ENCODE assay signal across 8 cellular contexts in the genomic region with DNA sequence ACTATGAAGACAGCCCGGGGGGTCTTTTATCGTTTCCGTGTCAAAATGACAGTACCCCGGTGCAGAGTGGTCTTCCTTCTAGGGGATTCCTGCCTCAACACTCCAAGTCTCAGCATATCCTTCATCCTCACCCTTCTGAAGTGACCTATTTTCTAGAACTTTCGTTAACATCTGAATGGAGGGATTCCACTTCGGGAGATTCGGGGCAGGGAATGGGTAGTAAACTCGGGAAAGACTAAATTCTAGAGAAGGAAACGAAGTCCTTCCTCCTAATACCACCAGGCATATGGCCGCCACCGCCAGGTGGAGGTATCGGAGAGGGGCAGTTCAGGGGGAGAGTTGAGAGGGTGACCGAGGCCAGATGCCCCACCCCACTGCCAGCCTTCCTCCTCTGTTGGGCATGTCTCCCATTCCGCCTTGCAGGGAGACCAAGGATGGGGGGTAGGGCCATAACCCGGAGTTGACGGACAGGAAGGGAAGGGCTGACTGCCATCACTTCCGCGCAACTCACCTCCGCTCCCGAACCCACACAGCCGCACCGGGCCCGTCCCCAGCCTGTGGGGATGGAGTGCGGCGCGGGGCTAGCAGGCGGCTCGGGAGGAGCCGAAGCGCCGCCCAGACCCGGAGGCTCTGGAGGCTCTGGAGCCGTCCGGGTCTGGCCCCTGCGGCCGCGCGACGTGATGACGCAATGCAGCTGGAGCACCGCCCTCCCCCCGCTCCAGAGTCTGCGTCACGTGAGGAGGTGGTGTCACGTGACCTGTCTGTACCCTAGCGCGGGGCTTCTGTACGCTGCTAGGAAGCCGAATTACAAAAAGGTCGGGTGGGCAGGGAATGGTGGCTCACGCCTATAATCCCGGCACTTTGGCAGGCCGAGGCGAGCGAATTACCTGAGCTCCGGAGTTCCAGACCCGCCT. TPM values are rescaled to one million over a fixed set of nuclear protein-coding genes. Genes with fewer than 3 reads are reported as not detected.
A peak's percentile ranks its signal among the peaks of the same experiment; 100 is the strongest.
DNase-seq lines count a peak whose midpoint lies in the region; ATAC-seq and TF ChIP-seq lines count a peak whose summit lies in the region.

A gene (minus strand): TSS at position 657 of the 914 bp plus-strand sequence. CDS start 2,072 bp downstream, outside the sequence.

- ATAC-seq in GM21529 (IDR thresholded peaks at IDR 0.05; ENCODE audit: unreplicated experiment): peak; percentile 91

- H3K27ac Mint-ChIP-seq in IgD-negative memory B cell: peak within 1 kb of the TSS; percentile 95

- DNase-seq in DMS153 (lab: John Stamatoyannopoulos, UW): peak; percentile 97
- DNase-seq in OCI-M1 (lab: John Stamatoyannopoulos, UW): peak; percentile 98
- peak; percentile 92 for DNase-seq in activated T-cell treated with anti-CD3 and anti-CD28 coated beads for 24 hours (ENCODE audit: low read depth)
- DNase-seq in epithelial cell of esophagus (ENCODE audit: low read depth): peak; percentile 98
- DNase-seq in stimulated activated CD8-positive, alpha-beta memory T cell treated with anti-CD3 and anti-CD28 coated beads, Interleukin-4, amount 100 ng/mL, for 1 hour (ENCODE audit: low read depth in 2 of 2, low spot score in 1 of 2): peak; percentile 91 to 94

- TF ChIP-seq CTCF in epithelial cell of esophagus (IDR thresholded peaks at IDR 0.05; ENCODE audit: insufficient read depth, low read depth, low read length, missing control alignments): peak; percentile 81

- H3K27me3 ChIP-seq in mononuclear cell (ENCODE audit: insufficient read depth, low read length): no peaks in the 10 kb centered on the region

- H3K4me1 ChIP-seq in mononuclear cell (ENCODE audit: insufficient read depth, low read length): peaks cover 17% of the 10 kb centered on the region

- no peaks in the 10 kb centered on the region for H3K9me3 ChIP-seq in mononuclear cell (ENCODE audit: low read depth, low read length)

- no peaks in the 10 kb centered on the region for H3K36me3 Mint-ChIP-seq in IgD-negative memory B cell

- H3K9me3 Mint-ChIP-seq in IgD-negative memory B cell: no peaks in the 10 kb centered on the region

- H3K4me1 Mint-ChIP-seq in IgD-negative memory B cell: peaks cover 13 to 15% (median 14%) of the 10 kb centered on the region in 3 donors

- peak within 1 kb of the TSS; percentile 92 to 98 (median 96) for H3K4me3 Mint-ChIP-seq in IgD-negative memory B cell

- H3K27me3 Mint-ChIP-seq in IgD-negative memory B cell: no peaks in the 10 kb centered on the region

- peak within 1 kb of the TSS; percentile 95 for H3K4me3 ChIP-seq in epithelial cell of esophagus (ENCODE audit: low read length)
- H3K4me3 ChIP-seq in mononuclear cell (ENCODE audit: low read length): peak within 1 kb of the TSS; percentile 98

RNA-seq across cellular contexts. Expression of the gene that starts here (rescaled TPM):
- 15.3 TPM for polyA plus RNA-seq in IgD-negative memory B cell
- 19.3 TPM for total RNA-seq in mononuclear cell

Comparison
In these comparisons a context has a peak if more than half of its experiments do, and no peak if none do; other contexts are left out.
1. Peak in every context shown above with its lines: DNase-seq, ATAC-seq and H3K4me3 ChIP-seq.